8 cellular contexts compared by ENCODE assay signal in genomic region chr16:58127033-58127556, GRCh38. TPM values are rescaled to one million over a fixed set of nuclear protein-coding genes. Genes with fewer than 3 reads are reported as not detected.
DNase-seq lines count a peak whose midpoint lies in the region; ATAC-seq, FAIRE-seq and TF ChIP-seq lines count a peak whose summit lies in the region.

No MANE protein-coding gene starts in this region.

- DNase-seq in stimulated activated naive CD4-positive, alpha-beta T cell (lab: John Stamatoyannopoulos, UW): peak in 5 of 6 experiments; percentile 8 to 69 (median 46)
- no peak for DNase-seq in stimulated activated naive CD4-positive, alpha-beta T cell treated with Interleukin-2 at 50 U/mL for 16 hours (lab: John Stamatoyannopoulos, UW)
- DNase-seq in NCI-H774 (lab: John Stamatoyannopoulos, UW): peak; percentile 53
- DNase-seq in GM12878 (ENCODE audit: low read depth, low spot score): no peak
- no peak for DNase-seq in left lung
- DNase-seq in tibial artery: no peak
- no peak for DNase-seq in activated CD8-positive, alpha-beta memory T cell treated with anti-CD3 and anti-CD28 coated beads, Interleukin-2, amount 50 U/mL, for 48 hours
- no peak for DNase-seq in GM12892 (ENCODE audit: insufficient read length)

- H3K79me2 ChIP-seq in GM12878 (ENCODE audit: control insufficient read depth, insufficient read depth, low read length): peaks cover 54% of the 10 kb centered on the region

- BruUV-seq in GM12878 (replicated peaks; lab: Mats Ljungman, UMichigan): TSS peak; percentile 57

- ATAC-seq in GM12878 (peak; percentile 52), left lung (peak; percentile 1)

- intact Hi-C loops in GM12878 (cut with micrococcal nuclease; ENCODE audit: unreplicated experiment): loop anchor here (5.0 to 10.0 kb wide), 2 partner anchors 180 to 682 kb away; partner anchors contain the start of genes CIAPIN1 and COQ9
- intact Hi-C loops in left lung (cut with DNase I): loop anchor here in 1 of 2 donors (10.0 kb wide), 1 partner anchor 102 kb away; the partner anchor contains the start of gene MMP15
- intact Hi-C loops in tibial artery (cut with DNase I; ENCODE audit: low total_unique reads): loop anchor here (5.0 to 10.0 kb wide), 2 partner anchors 105 to 392 kb away; partner anchors contain the start of gene KATNB1

- in situ Hi-C loops in GM12878 (cut with MboI): loop anchor here (5.0 kb wide), 1 partner anchor 105 kb away; no protein-coding TSS in a partner anchor

- peaks cover 0 to 4% of the 10 kb centered on the region in 2 experiments; a peak in 1 of 4 replicates for H3K36me3 ChIP-seq in GM12878 (ENCODE audit: control insufficient read depth in 2 of 2, insufficient read depth in 2 of 2, low read length in 1 of 2)
- H3K36me3 ChIP-seq in left lung: no peaks in the 10 kb centered on the region
- H3K36me3 ChIP-seq in tibial artery: no peaks in the 10 kb centered on the region

- H3K27me3 ChIP-seq in GM12878 (replicated peaks in 1 of 2; ENCODE audit: control insufficient read depth in 2 of 2, insufficient read depth in 2 of 2, low read length in 1 of 2) (no peaks in the 10 kb centered on the region), left lung (no peaks in the 10 kb centered on the region), tibial artery (no peaks in the 10 kb centered on the region)

- H3K27ac ChIP-seq in GM12878 (ENCODE audit: control insufficient read depth, insufficient read depth) (no peak overlapping the region), left lung (peak overlapping the region; percentile 65 to 75), tibial artery (peak overlapping the region; percentile 80 to 94)

- CTCF ChIA-PET in GM12878 (lab: Yijun Ruan, JAX): interaction anchor here (0.8 to 13.7 kb wide), 21 partner anchors 8 to 228 kb away, joined by 3 to 186 read pairs (median 5); partner anchors contain the start of gene ZNF319

- H3K9ac ChIP-seq in GM12878 (ENCODE audit: control insufficient read depth, insufficient read depth, low read length): peak overlapping the region; percentile 4; the same call in 1 of the 2 replicates

- WGBS in GM12878 (ENCODE audit: insufficient coverage, insufficient replicate concordance, low lambda C conversion rate, missing lambda C conversion rate): 40% methylated on average over 7 of the region's 7 CpGs

- H2AFZ ChIP-seq in GM12878 (ENCODE audit: control insufficient read depth, low read depth, low read length): no peak overlapping the region

- peak; percentile 31 for TF ChIP-seq RAD21 in GM12878 (IDR thresholded peaks at IDR 0.05; ENCODE audit: insufficient read depth, low read depth, low read length)

- no peak for TF ChIP-seq POLR2A in GM12878 (IDR thresholded peaks at IDR 0.05; ENCODE audit: low read depth, low read length)
- TF ChIP-seq POLR2A in GM12892 (IDR thresholded peaks at IDR 0.05; ENCODE audit: low read depth, low read length): no peak

- TF ChIP-seq CTCF in GM12878 (IDR thresholded peaks at IDR 0.05 in 2 of 3, conservative IDR thresholded peaks at IDR 0.05 in 1 of 3; ENCODE audit: control insufficient read depth in 2 of 3, extremely low read depth in 1 of 3, insufficient read depth in 1 of 3, low read depth in 3 of 3, low read length in 3 of 3) (peak; percentile 46 to 53 (median 48); a peak in 5 of 6 replicates), left lung (IDR thresholded peaks at IDR 0.05) (no peak), tibial artery (IDR thresholded peaks at IDR 0.05) (peak in 1 of 2 experiments; percentile 24)

- no peaks in the 10 kb centered on the region for H3K9me3 ChIP-seq in GM12878 (replicated peaks; ENCODE audit: control insufficient read depth, insufficient read depth, low read length)
- H3K9me3 ChIP-seq in left lung: no peaks in the 10 kb centered on the region
- peaks cover 0 to 3% (median 0%) of the 10 kb centered on the region in 3 donors for H3K9me3 ChIP-seq in tibial artery

- SMC1A ChIA-PET in GM12878 (lab: Charles Lee; ENCODE audit: uncharacterized antibody, unreplicated experiment): interaction anchor here (0.7 to 3.9 kb wide), 23 partner anchors 18 to 268 kb away, joined by 3 to 25 read pairs (median 4); a partner anchor contains a TSS

- H3K4me3 ChIP-seq in GM12878 (peak overlapping the region; percentile 85), left lung (peak overlapping the region in 1 of 2 donors; percentile 81), tibial artery (peak overlapping the region; percentile 72 to 93)

- POLR2A ChIA-PET in GM12878 (lab: Charles Lee): interaction anchor here (0.5 to 0.9 kb wide), 5 partner anchors 25 to 242 kb away, joined by 3 to 7 read pairs (median 4); no protein-coding TSS in a partner anchor

- RAD21 ChIA-PET in GM12878 (lab: Charles Lee; ENCODE audit: unreplicated experiment): interaction anchor here (0.7 to 6.6 kb wide), 15 partner anchors 24 to 180 kb away, joined by 3 to 30 read pairs (median 4); partner anchors contain the start of genes MMP15, USB1 and ZNF319

- FAIRE-seq in GM12878 (lab: Jason Lieb, UNC) (no peak), GM12892 (lab: Jason Lieb, UNC) (no peak)

- no peak for TF ChIP-seq EP300 in GM12878 (IDR thresholded peaks at IDR 0.05; ENCODE audit: borderline replicate concordance in 1 of 2, control insufficient read depth in 1 of 2, low read depth in 2 of 2, low read length in 2 of 2)

- peaks cover 5% of the 10 kb centered on the region; the same call in 1 of the 2 replicates for H4K20me1 ChIP-seq in GM12878 (ENCODE audit: control insufficient read depth, insufficient read depth)

- H3K4me2 ChIP-seq in GM12878 (ENCODE audit: control insufficient read depth, insufficient read depth): peak overlapping the region; percentile 99

- peaks cover 16% of the 10 kb centered on the region for H3K4me1 ChIP-seq in GM12878 (ENCODE audit: control insufficient read depth, insufficient read depth, low read length)
- H3K4me1 ChIP-seq in left lung: peaks cover 27 to 58% of the 10 kb centered on the region in 2 donors
- peaks cover 0 to 46% (median 34%) of the 10 kb centered on the region in 4 donors for H3K4me1 ChIP-seq in tibial artery

TF ChIP-seq in GM12878, 131 proteins besides CTCF, POLR2A, EP300 and RAD21 (continues in another document):
- TF ChIP-seq BMI1 (IDR thresholded peaks at IDR 0.05; ENCODE audit: borderline replicate concordance) (peak; percentile 64; the same call in 1 of the 2 replicates), POLR2AphosphoS2 (IDR thresholded peaks at IDR 0.05; ENCODE audit: low read depth, low read length) (no peak), CEBPB (IDR thresholded peaks at IDR 0.05; ENCODE audit: borderline replicate concordance in 1 of 2, low read depth in 2 of 2, low read length in 2 of 2) (no peak), NKRF (conservative IDR thresholded peaks at IDR 0.05) (peak; percentile 59), SIN3A (IDR thresholded peaks at IDR 0.05; ENCODE audit: low read depth, low read length) (peak; percentile 92), MYB (IDR thresholded peaks at IDR 0.05; ENCODE audit: borderline replicate concordance, low read depth, low read length) (no peak), ZBTB33 (IDR thresholded peaks at IDR 0.05) (no peak), FOXK2 (IDR thresholded peaks at IDR 0.05) (peak; percentile 63), KLF5 (IDR thresholded peaks at IDR 0.05; ENCODE audit: partially characterized antibody) (no peak)

RNA-seq across cellular contexts. Expression of gene CFAP20, which starts 2.1 kb away (rescaled TPM):
- 14.4 and 18.3 TPM in 2 replicates for total RNA-seq in GM12878 (2013; cell fraction: nucleolus; rRNA removed)
- total RNA-seq in GM12878 (2014; rRNA removed): 45.4 and 51.5 TPM in 2 replicates
- total RNA-seq in GM12878 (2014; rRNA removed; fragmentation: Illumina TruSeq; extraction: Trizol): 37.3 and 37.4 TPM in 2 replicates
- total RNA-seq in GM12878 (2021): 28.2 and 28.4 TPM in 2 replicates
- polyA plus RNA-seq in GM12878 (2011; ENCODE audit: low read depth): 24.7 TPM
- 49.1 and 52.6 TPM in 2 replicates for polyA plus RNA-seq in GM12878 (2011; rRNA removed)
- polyA plus RNA-seq in GM12878 (2011; cell fraction: cytosol; rRNA removed): 51.3 and 54.6 TPM in 2 replicates
- 40.2 and 42.4 TPM in 2 replicates for polyA plus RNA-seq in GM12878 (2011; cell fraction: nucleus; rRNA removed)
- polyA plus RNA-seq in GM12878 (2012): 25.3 and 25.4 TPM in 2 replicates
- 41.0 and 45.0 TPM in 2 replicates for polyA plus RNA-seq in GM12878 (2014; fragmentation: Illumina TruSeq; extraction: Trizol)
- polyA plus RNA-seq in GM12878 (2014; fragmentation: Nextera tagmentation; extraction: Ambion mirVana): 10 to 100 TPM; 10.9 to 19.9 TPM
- 47.3 and 54.6 TPM in 2 replicates for polyA plus RNA-seq in GM12878 (2014; rRNA removed)
- polyA plus RNA-seq in GM12878 (2016; fragmentation: Nextera tagmentation; extraction: Ambion mirVana): 10 to 100 TPM; 59.0 to 61.7 TPM
- 35.1 and 45.4 TPM in 2 replicates for polyA minus RNA-seq in GM12878 (2011; rRNA and poly(A)+ RNA removed)
- 18.1 and 19.8 TPM in 2 replicates for polyA minus RNA-seq in GM12878 (2011; cell fraction: cytosol; rRNA and poly(A)+ RNA removed)
- polyA minus RNA-seq in GM12878 (2011; cell fraction: nucleus; rRNA and poly(A)+ RNA removed): 13.1 and 23.6 TPM in 2 replicates
- 10 to 100 TPM; 26.0 to 27.6 TPM for total RNA-seq in left lung
- polyA plus RNA-seq in GM12892 (2012; ENCODE audit: missing spikeins): 31.1 TPM

Comparison
In these comparisons a context has a peak if more than half of its experiments do, and no peak if none do; other contexts are left out.
1. DNase-seq: peak in stimulated activated naive CD4-positive, alpha-beta T cell (5 of 6) and NCI-H774 (single experiment); none in stimulated activated naive CD4-positive, alpha-beta T cell treated with Interleukin-2 at 50 U/mL for 16 hours (single experiment), GM12878 (single experiment), left lung (0 of 2), tibial artery (0 of 2), activated CD8-positive, alpha-beta memory T cell treated with anti-CD3 and anti-CD28 coated beads, Interleukin-2, amount 50 U/mL, for 48 hours (single experiment) and GM12892 (single experiment).
2. CTCF ChIP-seq: peak in GM12878 (3 of 3); none in left lung (0 of 2).